ENCODE assay signal across 9 cellular contexts in genomic region chr17:44005865-44006580, GRCh38. TPM values are rescaled to one million over a fixed set of nuclear protein-coding genes. Genes with fewer than 3 reads are reported as not detected.
DNase-seq lines count a peak whose midpoint lies in the region; ATAC-seq and TF ChIP-seq lines count a peak whose summit lies in the region.
"Had no signal": no experiment of that assay in that cellular context is flagged by ENCODE, and none has a peak within 500 bp of the region (broad histone marks: within the 10 kb centered on the region; RNA-seq: fewer than 3 reads in every experiment).

No MANE protein-coding gene starts in this region.

- peak overlapping the region; percentile 60 for H2AFZ ChIP-seq in neural progenitor cell (replicated peaks)

- peaks cover 28% of the 10 kb centered on the region for H3F3A ChIP-seq in neural progenitor cell (ENCODE audit: low read depth)

- H3K4me3 Mint-ChIP-seq in neural progenitor cell = peak overlapping the region; percentile 94

- H3K27me3 Mint-ChIP-seq in neural progenitor cell (ENCODE audit: insufficient read depth, low read depth) = peaks cover 37% of the 10 kb centered on the region

- peaks cover 19% of the 10 kb centered on the region for H3K4me1 ChIP-seq in neural progenitor cell

- no peak for ATAC-seq in HG03095 (IDR thresholded peaks at IDR 0.05; ENCODE audit: unreplicated experiment)

- H3K79me2 ChIP-seq in neural progenitor cell (ENCODE audit: low read depth) = no peaks in the 10 kb centered on the region

- H3K27ac ChIP-seq in neural progenitor cell = no peak overlapping the region

- no peak overlapping the region for H3K27ac Mint-ChIP-seq in neural progenitor cell

- DNase-seq in DMS53 treated with DMSO at 0.1 percent for 48 hours (lab: John Stamatoyannopoulos, UW; ENCODE audit: unreplicated experiment) = peak; percentile 79
- peak; percentile 78 for DNase-seq in HuH-7 (ENCODE audit: low spot score)
- DNase-seq in activated CD8-positive, alpha-beta memory T cell treated with anti-CD3 and anti-CD28 coated beads, Interleukin-2, amount 50 U/mL, for 4 hours = peak; percentile 36
- DNase-seq in fibroblast of gingiva (ENCODE audit: low read depth) = peak; percentile 29
- peak; percentile 83 for DNase-seq in neural progenitor cell (ENCODE audit: low spot score)
- no peak for DNase-seq in NCI-H2171 treated with DMSO at 0.1 percent for 48 hours (lab: John Stamatoyannopoulos, UW)
- DNase-seq in globus pallidus (ENCODE audit: low spot score) = no peak

- H3K9ac ChIP-seq in neural progenitor cell = no peak overlapping the region

- TF ChIP-seq CTCF in neural progenitor cell (IDR thresholded peaks at IDR 0.05) = peak; percentile 49

- H3K36me3 ChIP-seq in neural progenitor cell = no peaks in the 10 kb centered on the region

- H3K27me3 ChIP-seq in neural progenitor cell = peaks cover 50% of the 10 kb centered on the region

- H3K36me3 Mint-ChIP-seq in neural progenitor cell = peaks cover 2% of the 10 kb centered on the region

- peak overlapping the region; percentile 71 for H3K4me3 ChIP-seq in neural progenitor cell

- peak overlapping the region; percentile 84 for H3K4me2 ChIP-seq in neural progenitor cell

- H4K20me1 ChIP-seq in neural progenitor cell (ENCODE audit: low read depth) = peaks cover 23% of the 10 kb centered on the region

- no peaks in the 10 kb centered on the region for H3K9me3 Mint-ChIP-seq in neural progenitor cell

- no peaks in the 10 kb centered on the region for H3K9me3 ChIP-seq in neural progenitor cell (ENCODE audit: low read depth)

- H3K4me1 Mint-ChIP-seq in neural progenitor cell = peaks cover 19% of the 10 kb centered on the region

RNA-seq across cellular contexts. Expression of gene NAGS, which starts 1.6 kb away (rescaled TPM):
- total RNA-seq in neural progenitor cell (ENCODE audit: low replicate concordance) = 1.8 and 2.2 TPM in 2 replicates

RNA-seq across cellular contexts. Expression of gene TMEM101, which starts 8.7 kb away (rescaled TPM):
- 33.8 and 55.9 TPM in 2 replicates for total RNA-seq in neural progenitor cell (ENCODE audit: low replicate concordance)

RNA-seq across cellular contexts. Expression of gene PYY, which starts 52.3 kb away (rescaled TPM):
- total RNA-seq in neural progenitor cell (ENCODE audit: low replicate concordance) = 0.40 TPM in 1 of 2 replicates, not detected in the other
- total RNA-seq: HT1080 had no signal

Comparison
In these comparisons a context has a peak if more than half of its experiments do, and no peak if none do; other contexts are left out.
1. DNase-seq: peak in DMS53 treated with DMSO at 0.1 percent for 48 hours (single experiment), HuH-7 (single experiment), activated CD8-positive, alpha-beta memory T cell treated with anti-CD3 and anti-CD28 coated beads, Interleukin-2, amount 50 U/mL, for 4 hours (single experiment), fibroblast of gingiva (single experiment) and neural progenitor cell (single experiment); none in NCI-H2171 treated with DMSO at 0.1 percent for 48 hours (single experiment) and globus pallidus (single experiment).